28 cellular contexts compared by ENCODE assay signal in genomic region chr14:80618751-80619329, GRCh38.
"Had no signal": no experiment of that assay in that cellular context is flagged by ENCODE, and none has a peak within 500 bp of the region (broad histone marks: within the 10 kb centered on the region; RNA-seq: fewer than 3 reads in every experiment).

No MANE protein-coding gene starts in this region.

- ATAC-seq: activated CD8-positive, alpha-beta T cell treated with anti-CD3 and anti-CD28 coated beads for 36 hours; activated T-cell treated with anti-CD3 and anti-CD28 coated beads, Interleukin-2, amount 50 U/mL, for 72 hours; activated T-helper 17 cell treated with anti-CD3 and anti-CD28 coated beads, Interleukin-2, amount 50 U/mL, for 72 hours; body of pancreas; Panc1 had no signal

- H3K27ac ChIP-seq: body of pancreas, breast epithelium, SJCRH30, SK-N-MC had no signal

- H3K4me1 ChIP-seq: body of pancreas, breast epithelium had no signal

- DNase-seq: activated CD4-positive, alpha-beta T cell treated with anti-CD3 and anti-CD28 coated beads, Interleukin-2, amount 10 ng/mL, durations not matched to agents 24 days and 14 days; activated CD4-positive, alpha-beta T cell treated with anti-CD3 and anti-CD28 coated beads, Interleukin-2, amount 50 U/mL, for 4 hours; activated CD8-positive, alpha-beta T cell treated with anti-CD3 and anti-CD28 coated beads for 36 hours; activated effector memory CD4-positive, alpha-beta T cell treated with anti-CD3 and anti-CD28 coated beads, Interleukin-2, amount 50 U/mL, for 16 hours; activated naive CD4-positive, alpha-beta T cell; activated naive CD4-positive, alpha-beta T cell treated with anti-CD3 and anti-CD28 coated beads, Interleukin-2, amount 50 U/mL, for 16 hours; activated naive CD8-positive, alpha-beta T cell treated with anti-CD3 and anti-CD28 coated beads for 36 hours; activated T-cell treated with anti-CD3 and anti-CD28 coated beads, Interleukin-2, amount 50 U/mL, for 1 hour; activated T-cell treated with anti-CD3 and anti-CD28 coated beads, Interleukin-2, amount 50 U/mL, for 72 hours; body of pancreas; Karpas-422; MG63; NCI-H1048; NCI-H1417; NCI-H146; NCI-H187; NCI-H2081; NCI-H226; NCI-H446 treated with DMSO at 0.1 percent for 48 hours; NCI-H524; NCI-H69; NCI-H82; SHP77; SJCRH30 had no signal

- H3K4me3 ChIP-seq: body of pancreas, breast epithelium, MG63, SJCRH30, SK-N-MC had no signal

- H3K27me3 ChIP-seq: body of pancreas, breast epithelium, MG63, SJCRH30 had no signal

- H3K9me3 ChIP-seq: body of pancreas, breast epithelium, MG63, SJCRH30 had no signal

- H3K36me3 ChIP-seq: breast epithelium, MG63, SJCRH30 had no signal
